Comparison of ENCODE assay signal across 15 cellular contexts in genomic region chr1:58143972-58144752, GRCh38.
DNase-seq lines count a peak whose midpoint lies in the region; ATAC-seq and TF ChIP-seq lines count a peak whose summit lies in the region.
"Had no signal": no experiment of that assay in that cellular context is flagged by ENCODE, and none has a peak within 500 bp of the region (broad histone marks: within the 10 kb centered on the region; RNA-seq: fewer than 3 reads in every experiment).

No MANE protein-coding gene starts in this region.

- H3K36me3 ChIP-seq in Loucy (ENCODE audit: insufficient read depth, low read length), result no peaks in the 10 kb centered on the region
- H3K36me3 ChIP-seq in neuronal stem cell (replicated peaks in 1 of 2; ENCODE audit: control insufficient read depth in 2 of 2, insufficient read depth in 2 of 2, low read length in 2 of 2), result no peaks in the 10 kb centered on the region
- no peaks in the 10 kb centered on the region for H3K36me3 ChIP-seq in PC-3 (ENCODE audit: low read depth, low read length)
- H3K36me3 ChIP-seq in suprapubic skin, result no peaks in the 10 kb centered on the region
- H3K36me3 ChIP-seq: SJSA1 had no signal

- H2AK5ac ChIP-seq in neuronal stem cell (ENCODE audit: low read depth, low read length), result no peak overlapping the region

- no peak overlapping the region for H2BK120ac ChIP-seq in neuronal stem cell (ENCODE audit: low read depth, low read length)

- CTCF ChIA-PET in PC-3 (lab: Charles Lee), result no interaction called here

- no peak for TF ChIP-seq CTCF in Loucy (conservative IDR thresholded peaks at IDR 0.05; ENCODE audit: low read length)
- TF ChIP-seq CTCF in PC-3 (conservative IDR thresholded peaks at IDR 0.05; ENCODE audit: low read depth, low read length), result no peak
- TF ChIP-seq CTCF in suprapubic skin (IDR thresholded peaks at IDR 0.05), result no peak

- H3K9ac ChIP-seq in Loucy (ENCODE audit: low read depth, low read length, poor library complexity, severe bottlenecking) (peak overlapping the region; percentile 1), neuronal stem cell (ENCODE audit: low read depth, low read length, poor library complexity) (no peak overlapping the region), PC-3 (ENCODE audit: low read length) (no peak overlapping the region)

- peaks cover 6% of the 10 kb centered on the region for H3F3A ChIP-seq in Loucy (ENCODE audit: low read depth)
- no peaks in the 10 kb centered on the region for H3F3A ChIP-seq in PC-3 (ENCODE audit: low read length, unreplicated experiment)

- no peaks in the 10 kb centered on the region for H3K79me2 ChIP-seq in Loucy (ENCODE audit: insufficient read depth, low read length)
- H3K79me2 ChIP-seq in PC-3 (ENCODE audit: low read length), result no peaks in the 10 kb centered on the region

- no peak for ATAC-seq in PC-3
- ATAC-seq: K562 had no signal

- H3K4ac ChIP-seq in neuronal stem cell (ENCODE audit: low read length), result no peak overlapping the region

- no peak overlapping the region for H4K8ac ChIP-seq in neuronal stem cell (ENCODE audit: low read depth, low read length)

- H3K9me2 ChIP-seq in Loucy (replicated peaks; ENCODE audit: low read depth, low read length), result no peaks in the 10 kb centered on the region
- H3K9me2 ChIP-seq in PC-3 (replicated peaks; ENCODE audit: low read length), result no peaks in the 10 kb centered on the region

- intact Hi-C loops in PC-3 (cut with micrococcal nuclease), result no loop called here

- peaks cover 3% of the 10 kb centered on the region for H3K79me1 ChIP-seq in neuronal stem cell (ENCODE audit: low read depth, low read length)

- no CpG with 5 or more reads among the region's 5 CpGs for WGBS in neuronal stem cell (ENCODE audit: extremely low coverage in 2 of 2, insufficient read length in 2 of 2, insufficient replicate concordance in 1 of 2), 2 donors
- 63% methylated on average over 5 of the region's 5 CpGs for WGBS in suprapubic skin

- peak overlapping the region; percentile 29 for H2AFZ ChIP-seq in Loucy (ENCODE audit: low read length)
- H2AFZ ChIP-seq in neuronal stem cell (ENCODE audit: low read length), result peak overlapping the region; percentile 42
- H2AFZ ChIP-seq in PC-3 (ENCODE audit: low read length), result no peak overlapping the region

- no peak overlapping the region for H3K14ac ChIP-seq in neuronal stem cell (ENCODE audit: low read length)

- no peak for TF ChIP-seq EP300 in suprapubic skin (IDR thresholded peaks at IDR 0.05)

- no peak overlapping the region for H4K91ac ChIP-seq in neuronal stem cell (ENCODE audit: low read depth, low read length, poor library complexity)

- no peak overlapping the region for H3K18ac ChIP-seq in neuronal stem cell (ENCODE audit: low read length)

- H3K4me2 ChIP-seq in Loucy (ENCODE audit: low read depth, low read length, poor library complexity, severe bottlenecking), result no peak overlapping the region
- H3K4me2 ChIP-seq in neuronal stem cell (ENCODE audit: insufficient read depth, low read length, poor library complexity, severe bottlenecking), result no peak overlapping the region
- H3K4me2 ChIP-seq in PC-3 (ENCODE audit: low read length), result no peak overlapping the region

- DNase-seq in NCI-H1694 treated with DMSO at 0.1 percent for 48 hours (lab: John Stamatoyannopoulos, UW) (peak; percentile 9), NCI-H1694 (lab: John Stamatoyannopoulos, UW) (no peak), NCI-H82 treated with DMSO at 0.1 percent for 48 hours (lab: John Stamatoyannopoulos, UW; ENCODE audit: unreplicated experiment) (peak; percentile 27), neuronal stem cell (ENCODE audit: low spot score) (no peak), CD1c-positive myeloid dendritic cell (ENCODE audit: extremely low spot score) (no peak), PC-3 (no peak), suprapubic skin (ENCODE audit: low spot score in 2 of 2) (no peak)
- DNase-seq: DND-41, GDM1, NCI-H2107, NCI-H446 treated with DMSO at 0.1 percent for 48 hours had no signal

- H3K9me3 ChIP-seq in Loucy (ENCODE audit: insufficient read depth, low read depth, low read length) (peaks cover 12% of the 10 kb centered on the region; the same call in 1 of the 2 replicates), neuronal stem cell (replicated peaks in 1 of 2; ENCODE audit: control insufficient read depth in 2 of 2, insufficient read depth in 1 of 2, low read depth in 1 of 2, low read length in 2 of 2) (peaks cover 0 to 9% of the 10 kb centered on the region in 2 donors), PC-3 (ENCODE audit: low read length) (no peaks in the 10 kb centered on the region), suprapubic skin (no peaks in the 10 kb centered on the region)

- H2BK15ac ChIP-seq in neuronal stem cell (ENCODE audit: low read length), result no peak overlapping the region

- H3K27me3 ChIP-seq in Loucy (ENCODE audit: insufficient read depth, low read length, poor library complexity, severe bottlenecking) (no peaks in the 10 kb centered on the region), neuronal stem cell (ENCODE audit: control insufficient read depth in 3 of 3, insufficient read depth in 3 of 3, low read depth in 1 of 3, low read length in 3 of 3) (no peaks in the 10 kb centered on the region), PC-3 (ENCODE audit: low read length) (no peaks in the 10 kb centered on the region), suprapubic skin (no peaks in the 10 kb centered on the region)
- H3K27me3 ChIP-seq: SJSA1 had no signal

- BruUV-seq in PC-3 (replicated peaks; lab: Mats Ljungman, UMichigan), result no TSS peak

- H4K20me1 ChIP-seq in Loucy (ENCODE audit: insufficient read depth, low read length, poor library complexity, severe bottlenecking), result no peaks in the 10 kb centered on the region
- H4K20me1 ChIP-seq in PC-3 (ENCODE audit: low read length), result no peaks in the 10 kb centered on the region

- no peak overlapping the region for H3K23ac ChIP-seq in neuronal stem cell (ENCODE audit: low read depth, low read length, poor library complexity)

- H3K4me3 ChIP-seq in Loucy (ENCODE audit: low read length, poor library complexity, severe bottlenecking) (no peak overlapping the region), neuronal stem cell (ENCODE audit: low read length in 2 of 2) (peak overlapping the region in 1 of 2 donors; percentile 10), PC-3 (ENCODE audit: low read length) (no peak overlapping the region), suprapubic skin (no peak overlapping the region)
- H3K4me3 ChIP-seq: K562, SJSA1 had no signal

- no peak overlapping the region for H2BK5ac ChIP-seq in neuronal stem cell (ENCODE audit: low read length)

- H3K27ac ChIP-seq in neuronal stem cell (replicated peaks; ENCODE audit: low read length) (no peak overlapping the region), PC-3 (ENCODE audit: low read length) (no peak overlapping the region), suprapubic skin (no peak overlapping the region)
- H3K27ac ChIP-seq: HL-60, SJSA1 had no signal

- H3K4me1 ChIP-seq in Loucy (ENCODE audit: insufficient read depth, low read length, poor library complexity, severe bottlenecking) (peaks cover 43% of the 10 kb centered on the region), neuronal stem cell (ENCODE audit: control insufficient read depth in 2 of 2, insufficient read depth in 1 of 2, low read depth in 1 of 2, low read length in 2 of 2) (peaks cover 0 to 9% of the 10 kb centered on the region in 2 donors), PC-3 (ENCODE audit: insufficient read depth, low read length) (no peaks in the 10 kb centered on the region), suprapubic skin (no peaks in the 10 kb centered on the region)
- H3K4me1 ChIP-seq: SJSA1 had no signal

- TF ChIP-seq POLR2A in suprapubic skin (IDR thresholded peaks at IDR 0.05), result no peak

- POLR2A ChIA-PET in PC-3 (lab: Charles Lee; ENCODE audit: unreplicated experiment), result no interaction called here

- H2BK12ac ChIP-seq in neuronal stem cell (ENCODE audit: low read length), result no peak overlapping the region

Comparison
In these comparisons a context has a peak if more than half of its experiments do, and no peak if none do; other contexts are left out.
1. DNase-seq: peak in NCI-H1694 treated with DMSO at 0.1 percent for 48 hours (single experiment) and NCI-H82 treated with DMSO at 0.1 percent for 48 hours (single experiment); none in NCI-H1694 (single experiment), neuronal stem cell (single experiment), CD1c-positive myeloid dendritic cell (single experiment), PC-3 (single experiment) and suprapubic skin (0 of 2).